In the genomic region with DNA sequence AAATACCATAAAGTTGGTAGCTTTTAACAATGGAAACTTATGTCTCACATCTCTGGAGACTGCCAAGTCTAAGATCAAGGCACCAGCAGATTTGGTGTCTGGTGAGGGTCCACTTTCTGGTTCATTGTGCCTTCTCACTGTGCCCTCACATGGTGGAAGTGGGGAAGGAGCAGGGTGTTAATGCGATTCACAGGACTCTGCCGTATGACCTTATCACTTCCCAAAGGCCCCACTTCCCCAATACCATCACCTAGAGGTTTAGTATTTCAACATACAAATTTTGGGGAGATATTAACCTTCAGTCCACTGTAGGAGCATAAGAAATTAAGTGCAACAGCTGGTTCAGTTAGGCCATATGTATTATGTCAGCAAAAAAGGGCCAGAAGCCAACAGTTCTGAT, we compare ENCODE assay signal across 1 cellular context.
TF ChIP-seq lines count a peak whose summit lies in the region.

No MANE protein-coding gene starts in this region.

TF ChIP-seq in IMR-90, 13 proteins besides CTCF, POLR2A, EP300 and RAD21:
- TF ChIP-seq MAFK (IDR thresholded peaks at IDR 0.05; ENCODE audit: low read depth, low read length), result 0 out of 2 replicates have a peak, but pooled peaks have one; percentile 15
- TF ChIP-seq CHD1 (IDR thresholded peaks at IDR 0.05; ENCODE audit: low read depth, low read length), result no peak
TF ChIP-seq in IMR-90: peak in this region for 1.
